Comparison of ENCODE assay signal across 24 cellular contexts in the genomic region with DNA sequence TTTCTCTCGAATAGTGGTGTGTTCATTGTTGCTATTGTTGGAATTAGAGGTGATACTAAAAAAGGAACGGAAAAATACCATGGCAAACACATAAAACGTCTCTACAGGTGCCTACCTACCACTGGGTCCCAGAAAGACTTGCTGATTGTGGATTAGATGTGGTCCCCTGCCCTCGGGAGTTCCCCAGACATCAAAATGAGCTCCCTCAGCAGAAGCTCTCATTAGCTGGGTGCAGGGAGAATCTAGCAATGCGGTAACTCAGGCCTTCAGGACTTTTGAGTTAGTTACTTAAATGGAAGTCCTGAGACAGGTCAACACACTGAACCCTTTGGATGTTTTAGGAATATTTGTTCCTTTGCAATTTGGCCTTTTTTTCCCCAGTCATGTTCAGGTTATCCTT. TPM values are rescaled to one million over a fixed set of nuclear protein-coding genes. Genes with fewer than 3 reads are reported as not detected.
DNase-seq lines count a peak whose midpoint lies in the region; ATAC-seq, FAIRE-seq and TF ChIP-seq lines count a peak whose summit lies in the region.
"Had no signal": no experiment of that assay in that cellular context is flagged by ENCODE, and none has a peak within 500 bp of the region (broad histone marks: within the 10 kb centered on the region; RNA-seq: fewer than 3 reads in every experiment).

No MANE protein-coding gene starts in this region.

- H3K4me1 ChIP-seq in BLaER1 (peaks cover 87% of the 10 kb centered on the region), OCI-LY3 (ENCODE audit: low read length) (peaks cover 73% of the 10 kb centered on the region), pancreas (peaks cover 0 to 1% (median 0%) of the 10 kb centered on the region in 3 donors)
- peaks cover 78% of the 10 kb centered on the region for H3K4me1 ChIP-seq in CD4-positive, CD25-positive, alpha-beta regulatory T cell (ENCODE audit: control insufficient read depth, insufficient read depth, low read length, poor library complexity, severe bottlenecking)

- ATAC-seq in CD4-positive, CD25-positive, alpha-beta regulatory T cell (ENCODE audit: low read depth in 2 of 2), result no peak
- no peak for ATAC-seq in activated naive CD8-positive, alpha-beta T cell treated with anti-CD3 and anti-CD28 coated beads, Interleukin-2, amount 50 U/mL, for 24 hours
- ATAC-seq in GM18907 (IDR thresholded peaks at IDR 0.05; ENCODE audit: unreplicated experiment), result no peak
- ATAC-seq in pancreas, result no peak
- ATAC-seq: GM23338, heart left ventricle, left ventricle myocardium superior, Panc1 had no signal

- H3K9ac ChIP-seq in BLaER1, result no peak overlapping the region
- H3K9ac ChIP-seq in OCI-LY3 (ENCODE audit: low read length), result peak overlapping the region; percentile 37

- H3K4me3 ChIP-seq in BLaER1 (no peak overlapping the region), OCI-LY3 (ENCODE audit: low read length) (peak overlapping the region; percentile 62), pancreas (no peak overlapping the region)
- H3K4me3 ChIP-seq in CD4-positive, CD25-positive, alpha-beta regulatory T cell (ENCODE audit: low read depth, low read length), result no peak overlapping the region
- H3K4me3 ChIP-seq: coronary artery, GM23338, heart left ventricle, ovary, SK-N-MC had no signal

- TF ChIP-seq CTCF in OCI-LY3 (IDR thresholded peaks at IDR 0.05; ENCODE audit: low read depth, low read length) (no peak), osteocyte (IDR thresholded peaks at IDR 0.05) (no peak), pancreas (IDR thresholded peaks at IDR 0.05) (no peak)

- H3K27ac Mint-ChIP-seq in CD4-positive, CD25-positive, alpha-beta regulatory T cell, result peak overlapping the region in 2 of 3 donors; percentile 89 to 90
- H3K27ac Mint-ChIP-seq in activated naive CD8-positive, alpha-beta T cell treated with anti-CD3 and anti-CD28 coated beads, Interleukin-2, amount 50 U/mL, for 24 hours, result peak overlapping the region; percentile 69
- H3K27ac Mint-ChIP-seq in osteocyte (ENCODE audit: unreplicated experiment), result no peak overlapping the region
- H3K27ac Mint-ChIP-seq: GM23338 had no signal

- WGBS in pancreas, 2 donors, result 46 to 64% methylated on average over 5 of the region's 5 CpGs

- peak overlapping the region; percentile 36 to 88 (median 58) for H3K4me3 Mint-ChIP-seq in CD4-positive, CD25-positive, alpha-beta regulatory T cell
- H3K4me3 Mint-ChIP-seq in activated naive CD8-positive, alpha-beta T cell treated with anti-CD3 and anti-CD28 coated beads, Interleukin-2, amount 50 U/mL, for 24 hours, result peak overlapping the region; percentile 60
- no peak overlapping the region for H3K4me3 Mint-ChIP-seq in osteocyte (ENCODE audit: unreplicated experiment)
- H3K4me3 Mint-ChIP-seq: GM23338, immature natural killer cell had no signal

- H3K27ac ChIP-seq in BLaER1, result no peak overlapping the region
- H3K27ac ChIP-seq in CD4-positive, CD25-positive, alpha-beta regulatory T cell (ENCODE audit: insufficient read depth, low read length, poor library complexity, severe bottlenecking), result peak overlapping the region; percentile 77
- peak overlapping the region; percentile 72 for H3K27ac ChIP-seq in OCI-LY3 (ENCODE audit: low read length)
- H3K27ac ChIP-seq in pancreas, result no peak overlapping the region
- H3K27ac ChIP-seq: brain microvascular endothelial cell, coronary artery, heart left ventricle, ovary, SK-N-MC had no signal

- FAIRE-seq in pancreas (lab: Jason Lieb, UNC), result no peak
- FAIRE-seq: D721Med, endometrium had no signal

- peaks cover 90% of the 10 kb centered on the region for H3K36me3 ChIP-seq in BLaER1
- H3K36me3 ChIP-seq in CD4-positive, CD25-positive, alpha-beta regulatory T cell (ENCODE audit: control insufficient read depth, insufficient read depth, low read length), result peaks cover 56% of the 10 kb centered on the region
- H3K36me3 ChIP-seq in OCI-LY3 (replicated peaks; ENCODE audit: low read depth, low read length), result peaks cover 93% of the 10 kb centered on the region
- H3K36me3 ChIP-seq in pancreas, result no peaks in the 10 kb centered on the region
- H3K36me3 ChIP-seq: brain microvascular endothelial cell, heart left ventricle, ovary had no signal

- intact Hi-C loops in pancreas (cut with DNase I), result no loop called here

- H3K36me3 Mint-ChIP-seq in CD4-positive, CD25-positive, alpha-beta regulatory T cell, result peaks cover 46% of the 10 kb centered on the region
- H3K36me3 Mint-ChIP-seq in activated naive CD8-positive, alpha-beta T cell treated with anti-CD3 and anti-CD28 coated beads, Interleukin-2, amount 50 U/mL, for 24 hours (ENCODE audit: low read depth), result peaks cover 90% of the 10 kb centered on the region
- no peaks in the 10 kb centered on the region for H3K36me3 Mint-ChIP-seq in osteocyte (ENCODE audit: unreplicated experiment)

- no peak for DNase-seq in CD4-positive, CD25-positive, alpha-beta regulatory T cell
- no peak for DNase-seq in activated naive CD8-positive, alpha-beta T cell treated with anti-CD3 and anti-CD28 coated beads, Interleukin-2, amount 50 U/mL, for 24 hours
- DNase-seq in osteocyte (ENCODE audit: extremely low spot score, unreplicated experiment) (no peak), pancreas (no peak)
- DNase-seq: activated gamma-delta T cell treated with Interleukin-2 at 50 U/mL for 16 hours; AML-193; brain microvascular endothelial cell; heart left ventricle; immature natural killer cell; left ventricle myocardium superior; NCI-H2227 treated with DMSO at 0.1 percent for 48 hours; ovary; stimulated activated CD4-positive, alpha-beta T cell treated with anti-CD3 and anti-CD28 coated beads, Interleukin-1b, Interleukin-23, amount 100 ng/mL, for 48 hours; substantia nigra had no signal

- no peak overlapping the region for H2AFZ ChIP-seq in OCI-LY3 (ENCODE audit: low read depth, low read length)
- H2AFZ ChIP-seq: GM23338 had no signal

- peaks cover 99% of the 10 kb centered on the region for H3K79me2 ChIP-seq in OCI-LY3 (ENCODE audit: low read length)

- H3K27me3 ChIP-seq in BLaER1 (no peaks in the 10 kb centered on the region), OCI-LY3 (ENCODE audit: low read depth, low read length) (no peaks in the 10 kb centered on the region), pancreas (peaks cover 0 to 20% (median 0%) of the 10 kb centered on the region in 4 donors)
- no peaks in the 10 kb centered on the region for H3K27me3 ChIP-seq in CD4-positive, CD25-positive, alpha-beta regulatory T cell (ENCODE audit: control insufficient read depth, insufficient read depth, low read length)
- H3K27me3 ChIP-seq: ovary had no signal

- H3K9me3 ChIP-seq in BLaER1, result no peaks in the 10 kb centered on the region
- H3K9me3 ChIP-seq in CD4-positive, CD25-positive, alpha-beta regulatory T cell (ENCODE audit: control insufficient read depth in 2 of 2, low read length in 2 of 2), result no peaks in the 10 kb centered on the region
- no peaks in the 10 kb centered on the region for H3K9me3 ChIP-seq in OCI-LY3 (ENCODE audit: insufficient read depth, low read length)
- no peaks in the 10 kb centered on the region for H3K9me3 ChIP-seq in pancreas
- H3K9me3 ChIP-seq: heart left ventricle, ovary had no signal

- H3K27me3 Mint-ChIP-seq in CD4-positive, CD25-positive, alpha-beta regulatory T cell, result no peaks in the 10 kb centered on the region
- peaks cover 3% of the 10 kb centered on the region for H3K27me3 Mint-ChIP-seq in activated naive CD8-positive, alpha-beta T cell treated with anti-CD3 and anti-CD28 coated beads, Interleukin-2, amount 50 U/mL, for 24 hours
- H3K27me3 Mint-ChIP-seq in osteocyte (ENCODE audit: unreplicated experiment), result peaks cover 54% of the 10 kb centered on the region

- peaks cover 99% of the 10 kb centered on the region for H4K20me1 ChIP-seq in BLaER1
- H4K20me1 ChIP-seq in OCI-LY3 (ENCODE audit: insufficient read depth, low read length), result peaks cover 96% of the 10 kb centered on the region

- H3K4me2 ChIP-seq in BLaER1 (peak overlapping the region; percentile 83), OCI-LY3 (ENCODE audit: low read length) (peak overlapping the region; percentile 68)
- H3K4me2 ChIP-seq: GM23338 had no signal

- peaks cover 34 to 81% (median 57%) of the 10 kb centered on the region in 4 donors for H3K4me1 Mint-ChIP-seq in CD4-positive, CD25-positive, alpha-beta regulatory T cell
- H3K4me1 Mint-ChIP-seq in activated naive CD8-positive, alpha-beta T cell treated with anti-CD3 and anti-CD28 coated beads, Interleukin-2, amount 50 U/mL, for 24 hours, result peaks cover 82% of the 10 kb centered on the region
- H3K4me1 Mint-ChIP-seq in osteocyte (ENCODE audit: unreplicated experiment), result peaks cover 8% of the 10 kb centered on the region

- H3K9me3 Mint-ChIP-seq in CD4-positive, CD25-positive, alpha-beta regulatory T cell, result no peaks in the 10 kb centered on the region
- no peaks in the 10 kb centered on the region for H3K9me3 Mint-ChIP-seq in activated naive CD8-positive, alpha-beta T cell treated with anti-CD3 and anti-CD28 coated beads, Interleukin-2, amount 50 U/mL, for 24 hours
- H3K9me3 Mint-ChIP-seq in osteocyte (ENCODE audit: unreplicated experiment), result no peaks in the 10 kb centered on the region
- H3K9me3 Mint-ChIP-seq: immature natural killer cell had no signal

RNA-seq across cellular contexts. Expression of a gene that starts 6.1 kb away (rescaled TPM):
- 71.3 TPM for total RNA-seq in CD4-positive, CD25-positive, alpha-beta regulatory T cell
- polyA plus RNA-seq in CD4-positive, CD25-positive, alpha-beta regulatory T cell, result 10 to 100 TPM in 3 of 4 donors, 1 to 10 TPM in 1; 9.0 to 14.3 (median 11.2) TPM
- total RNA-seq in osteocyte (not detected in 2 replicates), pancreas (1 to 10 TPM in 3 of 6 donors, under 1 TPM in 3; 0.09 to 3.8 (median 0.86) TPM)
- under 1 TPM; 0.04 to 0.05 TPM for polyA plus RNA-seq in pancreas
- total RNA-seq: G401 had no signal

Comparison
In these comparisons a context has a peak if more than half of its experiments do, and no peak if none do; other contexts are left out.
1. H3K27ac ChIP-seq: peak in CD4-positive, CD25-positive, alpha-beta regulatory T cell (single experiment) and OCI-LY3 (single experiment); none in BLaER1 (single experiment) and pancreas (0 of 4).
2. RNA of a gene that starts 6.1 kb away (total RNA-seq): 71.3 TPM in CD4-positive, CD25-positive, alpha-beta regulatory T cell (single experiment); 0.09 to 3.8 TPM in pancreas and not detected in osteocyte; every median in the first group is over 10 times any median in the second.